Comparison of ENCODE assay signal across 15 cellular contexts in genomic region chr17:16158721-16159120, GRCh38.
"Had no signal": no experiment of that assay in that cellular context is flagged by ENCODE, and none has a peak within 500 bp of the region (broad histone marks: within the 10 kb centered on the region; RNA-seq: fewer than 3 reads in every experiment).

No MANE protein-coding gene starts in this region.

- H3K36me3 ChIP-seq: uterus had no signal

- DNase-seq: activated CD4-positive, alpha-beta memory T cell treated with anti-CD3 and anti-CD28 coated beads for 36 hours; activated CD4-positive, alpha-beta T cell treated with anti-CD3 and anti-CD28 coated beads for 36 hours; activated CD8-positive, alpha-beta memory T cell treated with anti-CD3 and anti-CD28 coated beads, Interleukin-2, amount 10 ng/mL, durations not matched to agents 7 days and 5 days; activated naive CD4-positive, alpha-beta T cell treated with anti-CD3 and anti-CD28 coated beads, Interleukin-2, amount 10 ng/mL, durations not matched to agents 7 days and 5 days; activated T-cell treated with anti-CD3 and anti-CD28 coated beads, Interleukin-2, amount 50 U/mL, for 1 hour; heart right ventricle; left colon; uterus had no signal

- H3K27me3 Mint-ChIP-seq: activated CD4-positive, alpha-beta memory T cell treated with anti-CD3 and anti-CD28 coated beads for 36 hours; activated CD4-positive, alpha-beta T cell treated with anti-CD3 and anti-CD28 coated beads for 36 hours; activated CD8-positive, alpha-beta memory T cell treated with anti-CD3 and anti-CD28 coated beads, Interleukin-2, amount 10 ng/mL, durations not matched to agents 7 days and 5 days; activated naive CD4-positive, alpha-beta T cell treated with anti-CD3 and anti-CD28 coated beads, Interleukin-2, amount 10 ng/mL, durations not matched to agents 7 days and 5 days; stimulated activated memory B cell treated with anti-CD40 and anti-IgM and Interleukin-4, amounts not matched to agents 10 μg/mL and 1 μg/mL and 100 μg/mL, for 72 hours had no signal

- H3K27ac Mint-ChIP-seq: activated CD4-positive, alpha-beta memory T cell treated with anti-CD3 and anti-CD28 coated beads for 36 hours; activated CD4-positive, alpha-beta T cell treated with anti-CD3 and anti-CD28 coated beads for 36 hours; activated CD8-positive, alpha-beta memory T cell treated with anti-CD3 and anti-CD28 coated beads, Interleukin-2, amount 10 ng/mL, durations not matched to agents 7 days and 5 days; activated naive CD4-positive, alpha-beta T cell treated with anti-CD3 and anti-CD28 coated beads, Interleukin-2, amount 10 ng/mL, durations not matched to agents 7 days and 5 days; mesothelial cell of epicardium; stimulated activated memory B cell treated with anti-CD40 and anti-IgM and Interleukin-4, amounts not matched to agents 10 μg/mL and 1 μg/mL and 100 μg/mL, for 72 hours; T-helper 2 cell treated with Interferon-gamma antibody and Interleukin-4, amounts not matched to agents 5 μg/mL and 100 μg/mL, for 36 hours had no signal

- H2AFZ ChIP-seq: parathyroid adenoma had no signal

- H3K9ac ChIP-seq: parathyroid adenoma had no signal

- H3K4me1 ChIP-seq: parathyroid adenoma had no signal

- H3K4me1 Mint-ChIP-seq: activated CD4-positive, alpha-beta T cell treated with anti-CD3 and anti-CD28 coated beads for 36 hours; activated naive CD4-positive, alpha-beta T cell treated with anti-CD3 and anti-CD28 coated beads, Interleukin-2, amount 10 ng/mL, durations not matched to agents 7 days and 5 days had no signal

- H3K9me3 ChIP-seq: esophagus muscularis mucosa, heart right ventricle, tibial nerve, uterus had no signal

- H3K9me3 Mint-ChIP-seq: activated CD4-positive, alpha-beta memory T cell treated with anti-CD3 and anti-CD28 coated beads for 36 hours; activated naive CD4-positive, alpha-beta T cell treated with anti-CD3 and anti-CD28 coated beads, Interleukin-2, amount 10 ng/mL, durations not matched to agents 7 days and 5 days; mesothelial cell of epicardium; stimulated activated memory B cell treated with anti-CD40 and anti-IgM and Interleukin-4, amounts not matched to agents 10 μg/mL and 1 μg/mL and 100 μg/mL, for 72 hours; T-helper 2 cell treated with Interferon-gamma antibody and Interleukin-4, amounts not matched to agents 5 μg/mL and 100 μg/mL, for 36 hours had no signal

- ATAC-seq: activated CD4-positive, alpha-beta T cell treated with anti-CD3 and anti-CD28 coated beads for 36 hours; activated CD8-positive, alpha-beta memory T cell treated with anti-CD3 and anti-CD28 coated beads, Interleukin-2, amount 10 ng/mL, durations not matched to agents 7 days and 5 days; heart right ventricle; left colon; stimulated activated memory B cell treated with anti-CD40 and anti-IgM and Interleukin-4, amounts not matched to agents 10 μg/mL and 1 μg/mL and 100 μg/mL, for 72 hours had no signal

- H3K4me3 ChIP-seq: esophagus muscularis mucosa, heart right ventricle, lung, tibial nerve, uterus had no signal

- H3K27me3 ChIP-seq: esophagus muscularis mucosa, heart right ventricle, tibial nerve, uterus had no signal

- H3K27ac ChIP-seq: esophagus muscularis mucosa, heart right ventricle, parathyroid adenoma, tibial nerve, uterus had no signal

- H3K4me3 Mint-ChIP-seq: activated CD4-positive, alpha-beta memory T cell treated with anti-CD3 and anti-CD28 coated beads for 36 hours; activated CD4-positive, alpha-beta T cell treated with anti-CD3 and anti-CD28 coated beads for 36 hours; activated CD8-positive, alpha-beta memory T cell treated with anti-CD3 and anti-CD28 coated beads, Interleukin-2, amount 10 ng/mL, durations not matched to agents 7 days and 5 days; activated naive CD4-positive, alpha-beta T cell treated with anti-CD3 and anti-CD28 coated beads, Interleukin-2, amount 10 ng/mL, durations not matched to agents 7 days and 5 days; mesothelial cell of epicardium; stimulated activated memory B cell treated with anti-CD40 and anti-IgM and Interleukin-4, amounts not matched to agents 10 μg/mL and 1 μg/mL and 100 μg/mL, for 72 hours; T-helper 2 cell treated with Interferon-gamma antibody and Interleukin-4, amounts not matched to agents 5 μg/mL and 100 μg/mL, for 36 hours had no signal
